ENCODE assay signal across 8 cellular contexts in genomic region chr2:223306371-223306770, GRCh38.
DNase-seq lines count a peak whose midpoint lies in the region; ATAC-seq and TF ChIP-seq lines count a peak whose summit lies in the region.

No MANE protein-coding gene starts in this region.

- H3K4me1 ChIP-seq in fibroblast of lung (ENCODE audit: control insufficient read depth, extremely low read depth, insufficient read depth, low read length) (no peaks in the 10 kb centered on the region), colonic mucosa (no peaks in the 10 kb centered on the region)

- no peaks in the 10 kb centered on the region for H4K20me1 ChIP-seq in fibroblast of lung (ENCODE audit: control insufficient read depth, extremely low read depth, insufficient read depth, low read length)

- H3K27ac Mint-ChIP-seq in activated CD8-positive, alpha-beta memory T cell treated with anti-CD3 and anti-CD28 coated beads, Interleukin-2, amount 10 ng/mL, durations not matched to agents 7 days and 5 days, result no peak overlapping the region

- peak; percentile 34 for DNase-seq in D341Med (ENCODE audit: low spot score)
- DNase-seq in LNCaP clone FGC (ENCODE audit: low read depth), result no peak
- peak; percentile 36 to 52 for DNase-seq in fibroblast of lung (ENCODE audit: low read depth in 2 of 2)
- DNase-seq in colonic mucosa, result no peak
- DNase-seq in RKO (ENCODE audit: low spot score), result no peak
- DNase-seq in activated CD8-positive, alpha-beta memory T cell treated with anti-CD3 and anti-CD28 coated beads, Interleukin-2, amount 10 ng/mL, durations not matched to agents 7 days and 5 days, result no peak

- H2AFZ ChIP-seq in fibroblast of lung (ENCODE audit: low read length), result no peak overlapping the region

- H3K36me3 Mint-ChIP-seq in activated CD8-positive, alpha-beta memory T cell treated with anti-CD3 and anti-CD28 coated beads, Interleukin-2, amount 10 ng/mL, durations not matched to agents 7 days and 5 days, result no peaks in the 10 kb centered on the region

- H3K27me3 Mint-ChIP-seq in activated CD8-positive, alpha-beta memory T cell treated with anti-CD3 and anti-CD28 coated beads, Interleukin-2, amount 10 ng/mL, durations not matched to agents 7 days and 5 days, result no peaks in the 10 kb centered on the region

- H3K4me3 ChIP-seq in LNCaP clone FGC (ENCODE audit: low read depth, low read length) (no peak overlapping the region), fibroblast of lung (replicated peaks in 1 of 4; ENCODE audit: control extremely low read depth in 1 of 4, insufficient read depth in 1 of 4, low read depth in 3 of 4, low read length in 4 of 4) (no peak overlapping the region), colonic mucosa (no peak overlapping the region)

- H3K27ac ChIP-seq in fibroblast of lung (ENCODE audit: insufficient read depth, low read length) (no peak overlapping the region), colonic mucosa (no peak overlapping the region)

- H3K9ac ChIP-seq in fibroblast of lung (ENCODE audit: insufficient read depth, low read length), result no peak overlapping the region
- no peak overlapping the region for H3K9ac ChIP-seq in colonic mucosa (ENCODE audit: low read depth in 2 of 2, low read length in 2 of 2)

- H3K36me3 ChIP-seq in fibroblast of lung (ENCODE audit: control insufficient read depth, insufficient read depth, low read length), result no peaks in the 10 kb centered on the region
- no peaks in the 10 kb centered on the region for H3K36me3 ChIP-seq in colonic mucosa

- no peaks in the 10 kb centered on the region for H3K4me1 Mint-ChIP-seq in activated CD8-positive, alpha-beta memory T cell treated with anti-CD3 and anti-CD28 coated beads, Interleukin-2, amount 10 ng/mL, durations not matched to agents 7 days and 5 days

- CTCF ChIA-PET in activated CD8-positive, alpha-beta memory T cell treated with anti-CD3 and anti-CD28 coated beads, Interleukin-2, amount 10 ng/mL, durations not matched to agents 7 days and 5 days (lab: Charles Lee), result no interaction called here

- H3K27me3 ChIP-seq in fibroblast of lung (ENCODE audit: control insufficient read depth, insufficient read depth, low read length) (no peaks in the 10 kb centered on the region), colonic mucosa (no peaks in the 10 kb centered on the region)

- no peak overlapping the region for H3K4me2 ChIP-seq in fibroblast of lung (ENCODE audit: extremely low read depth, insufficient read depth, low read length)

- intact Hi-C loops in colonic mucosa (cut with DNase I), result no loop called here

- no peaks in the 10 kb centered on the region for H3K79me2 ChIP-seq in fibroblast of lung (ENCODE audit: control insufficient read depth, insufficient read depth, low read length)

- H3K9me3 ChIP-seq in fibroblast of lung (ENCODE audit: control insufficient read depth, insufficient read depth, low read depth, low read length), result no peaks in the 10 kb centered on the region
- no peaks in the 10 kb centered on the region for H3K9me3 ChIP-seq in colonic mucosa

- no peak overlapping the region for H3K4me3 Mint-ChIP-seq in activated CD8-positive, alpha-beta memory T cell treated with anti-CD3 and anti-CD28 coated beads, Interleukin-2, amount 10 ng/mL, durations not matched to agents 7 days and 5 days

- peak; percentile 42 for TF ChIP-seq CTCF in LNCaP clone FGC (IDR thresholded peaks at IDR 0.05; ENCODE audit: control insufficient read depth, extremely low read depth, insufficient read depth)
- TF ChIP-seq CTCF in fibroblast of lung (conservative IDR thresholded peaks at IDR 0.05 in 1 of 2, IDR thresholded peaks at IDR 0.05 in 1 of 2; ENCODE audit: low read depth in 1 of 2, low read length in 2 of 2), result peak; percentile 62 to 65
- TF ChIP-seq CTCF in colonic mucosa (IDR thresholded peaks at IDR 0.05), result no peak

- no peaks in the 10 kb centered on the region for H3K9me3 Mint-ChIP-seq in activated CD8-positive, alpha-beta memory T cell treated with anti-CD3 and anti-CD28 coated beads, Interleukin-2, amount 10 ng/mL, durations not matched to agents 7 days and 5 days (ENCODE audit: low read depth)

- ATAC-seq in GM19372 (IDR thresholded peaks at IDR 0.05; ENCODE audit: low read depth, unreplicated experiment) (peak; percentile 81), HG03469 (IDR thresholded peaks at IDR 0.05; ENCODE audit: unreplicated experiment) (no peak)
- ATAC-seq in activated CD8-positive, alpha-beta memory T cell treated with anti-CD3 and anti-CD28 coated beads, Interleukin-2, amount 10 ng/mL, durations not matched to agents 7 days and 5 days, result no peak

Comparison
In these comparisons a context has a peak if more than half of its experiments do, and no peak if none do; other contexts are left out.
1. DNase-seq: peak in D341Med (single experiment) and fibroblast of lung (2 of 2); none in LNCaP clone FGC (single experiment), colonic mucosa (single experiment), RKO (single experiment) and activated CD8-positive, alpha-beta memory T cell treated with anti-CD3 and anti-CD28 coated beads, Interleukin-2, amount 10 ng/mL, durations not matched to agents 7 days and 5 days (single experiment).